21 cellular contexts compared by ENCODE assay signal in the genomic region with DNA sequence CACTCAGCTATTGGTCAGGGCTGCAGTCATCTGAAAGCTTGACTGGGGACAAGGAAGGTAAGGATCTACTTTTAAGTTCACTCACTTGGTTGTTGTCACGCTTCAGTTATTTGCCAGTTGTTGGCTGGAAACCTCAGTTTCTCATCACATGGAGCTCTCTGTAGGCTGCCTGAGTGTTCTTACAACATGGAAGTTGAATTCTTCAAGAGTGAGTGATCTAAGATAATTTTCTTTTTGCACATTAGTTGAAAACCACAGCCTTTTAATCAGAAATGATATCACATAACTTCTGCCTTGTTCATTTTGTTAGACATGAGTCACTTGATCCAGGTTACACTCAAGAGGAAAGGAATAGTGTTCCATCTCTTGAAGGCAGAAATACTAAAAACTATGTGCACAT.
A peak's percentile ranks its signal among the peaks of the same experiment; 100 is the strongest.
DNase-seq lines count a peak whose midpoint lies in the region; ATAC-seq, FAIRE-seq and TF ChIP-seq lines count a peak whose summit lies in the region.
"Had no signal": no experiment of that assay in that cellular context is flagged by ENCODE, and none has a peak within 500 bp of the region (broad histone marks: within the 10 kb centered on the region; RNA-seq: fewer than 3 reads in every experiment).

No MANE protein-coding gene starts in this region.

- H3K27ac ChIP-seq in keratinocyte (ENCODE audit: control insufficient read depth, insufficient read depth, low read length): no peak overlapping the region
- H3K27ac ChIP-seq: C4-2B, tibial artery had no signal

- no peaks in the 10 kb centered on the region for H3K9me3 ChIP-seq in keratinocyte (ENCODE audit: control insufficient read depth, low read depth, low read length)
- H3K9me3 ChIP-seq: tibial artery had no signal

- no peaks in the 10 kb centered on the region for H3K4me1 ChIP-seq in keratinocyte (ENCODE audit: control insufficient read depth, extremely low read depth, insufficient read depth, low read length)
- H3K4me1 ChIP-seq: tibial artery had no signal

- H3K4me2 ChIP-seq in keratinocyte (ENCODE audit: control insufficient read depth, extremely low read depth, insufficient read depth, low read depth, low read length): no peak overlapping the region

- dilution Hi-C loops in keratinocyte (cut with MboI; ENCODE audit: extremely low pct_ligation_motif_present, low sequenced_read_pairs): no loop called here

- no peaks in the 10 kb centered on the region for H4K20me1 ChIP-seq in keratinocyte (ENCODE audit: control insufficient read depth, extremely low read depth, insufficient read depth, low read length)

- TF ChIP-seq CTCF in astrocyte of the cerebellum (IDR thresholded peaks at IDR 0.05; ENCODE audit: low read depth, low read length, missing control alignments) (no peak), keratinocyte (optimal IDR thresholded peaks at IDR 0.05 in 1 of 3, IDR thresholded peaks at IDR 0.05 in 1 of 3, conservative IDR thresholded peaks at IDR 0.05 in 1 of 3; ENCODE audit: extremely low read depth in 1 of 3, insufficient read depth in 2 of 3, low read length in 3 of 3) (no peak)

- ATAC-seq in HG02970 (IDR thresholded peaks at IDR 0.05; ENCODE audit: low FRiP score, unreplicated experiment) (no peak), HG02870 (IDR thresholded peaks at IDR 0.05; ENCODE audit: unreplicated experiment) (no peak)
- ATAC-seq: stimulated activated naive B cell treated with anti-CD40 and anti-IgM and Interleukin-4, amounts not matched to agents 10 μg/mL and 1 μg/mL and 100 μg/mL, for 72 hours had no signal

- no peak overlapping the region for H3K9ac ChIP-seq in keratinocyte (ENCODE audit: control insufficient read depth, extremely low read depth, insufficient read depth, low read length)

- H2AFZ ChIP-seq in keratinocyte (ENCODE audit: control insufficient read depth, low read length): no peak overlapping the region

- no peaks in the 10 kb centered on the region for H3K36me3 ChIP-seq in keratinocyte (ENCODE audit: control insufficient read depth in 2 of 2, extremely low read depth in 1 of 2, insufficient read depth in 2 of 2, low read length in 2 of 2)
- H3K36me3 ChIP-seq: tibial artery had no signal

- in situ Hi-C loops in astrocyte of the cerebellum (cut with HindIII; ENCODE audit: low sequenced_read_pairs): no loop called here

- peaks cover 2% of the 10 kb centered on the region for H3K79me2 ChIP-seq in keratinocyte (ENCODE audit: control insufficient read depth, insufficient read depth, low read length)

- no peaks in the 10 kb centered on the region for H3K9me1 ChIP-seq in keratinocyte (ENCODE audit: control insufficient read depth, extremely low read depth, insufficient read depth, low read length)

- FAIRE-seq in keratinocyte (lab: Jason Lieb, UNC): peak; percentile 74
- FAIRE-seq: A204.1 had no signal

- H3K4me3 ChIP-seq in astrocyte of the cerebellum (ENCODE audit: low read depth, low read length): no peak overlapping the region
- H3K4me3 ChIP-seq in keratinocyte (ENCODE audit: control insufficient read depth in 2 of 3, extremely low read depth in 1 of 3, insufficient read depth in 2 of 3, low read depth in 1 of 3, low read length in 3 of 3): no peak overlapping the region
- H3K4me3 ChIP-seq: tibial artery had no signal

- DNase-seq in A172 (ENCODE audit: low spot score): peak; percentile 87
- DNase-seq in HT1080 (ENCODE audit: low read depth): peak; percentile 92
- DNase-seq in astrocyte of the cerebellum (ENCODE audit: low read depth): peak; percentile 83
- peak; percentile 68 for DNase-seq in keratinocyte (ENCODE audit: low read depth, low spot score)
- no peak for DNase-seq in SKM-1 (lab: John Stamatoyannopoulos, UW; ENCODE audit: unreplicated experiment)
- DNase-seq in stimulated activated CD4-positive, alpha-beta T cell treated with anti-CD3 and anti-CD28 coated beads, Interleukin-12 subunit alpha, Interleukin-12 subunit beta, amount 100 ng/mL, for 4 hours: no peak
- DNase-seq: activated CD4-positive, CD25-positive, alpha-beta regulatory T cell treated with anti-CD3 and anti-CD28 coated beads, Interleukin-2, amount 50 U/mL, for 72 hours; activated naive CD8-positive, alpha-beta T cell treated with anti-CD3 and anti-CD28 coated beads for 36 hours; caudate nucleus; DMS53; effector CD8-positive, alpha-beta T cell; NCI-H2081; NCI-H510A treated with DMSO at 0.1 percent for 48 hours; SIG-M5; stimulated activated naive B cell treated with anti-CD40 and anti-IgM and Interleukin-4, amounts not matched to agents 10 μg/mL and 1 μg/mL and 100 μg/mL, for 72 hours; T-helper 2 cell; tibial artery had no signal

- no peaks in the 10 kb centered on the region for H3K27me3 ChIP-seq in keratinocyte (ENCODE audit: control insufficient read depth, extremely low read depth, insufficient read depth, low read length)
- H3K27me3 ChIP-seq: tibial artery had no signal

Comparison
In these comparisons a context has a peak if more than half of its experiments do, and no peak if none do; other contexts are left out.
1. DNase-seq: peak in A172 (single experiment), HT1080 (single experiment), astrocyte of the cerebellum (single experiment) and keratinocyte (single experiment); none in SKM-1 (single experiment) and stimulated activated CD4-positive, alpha-beta T cell treated with anti-CD3 and anti-CD28 coated beads, Interleukin-12 subunit alpha, Interleukin-12 subunit beta, amount 100 ng/mL, for 4 hours (single experiment).